In the genomic region with DNA sequence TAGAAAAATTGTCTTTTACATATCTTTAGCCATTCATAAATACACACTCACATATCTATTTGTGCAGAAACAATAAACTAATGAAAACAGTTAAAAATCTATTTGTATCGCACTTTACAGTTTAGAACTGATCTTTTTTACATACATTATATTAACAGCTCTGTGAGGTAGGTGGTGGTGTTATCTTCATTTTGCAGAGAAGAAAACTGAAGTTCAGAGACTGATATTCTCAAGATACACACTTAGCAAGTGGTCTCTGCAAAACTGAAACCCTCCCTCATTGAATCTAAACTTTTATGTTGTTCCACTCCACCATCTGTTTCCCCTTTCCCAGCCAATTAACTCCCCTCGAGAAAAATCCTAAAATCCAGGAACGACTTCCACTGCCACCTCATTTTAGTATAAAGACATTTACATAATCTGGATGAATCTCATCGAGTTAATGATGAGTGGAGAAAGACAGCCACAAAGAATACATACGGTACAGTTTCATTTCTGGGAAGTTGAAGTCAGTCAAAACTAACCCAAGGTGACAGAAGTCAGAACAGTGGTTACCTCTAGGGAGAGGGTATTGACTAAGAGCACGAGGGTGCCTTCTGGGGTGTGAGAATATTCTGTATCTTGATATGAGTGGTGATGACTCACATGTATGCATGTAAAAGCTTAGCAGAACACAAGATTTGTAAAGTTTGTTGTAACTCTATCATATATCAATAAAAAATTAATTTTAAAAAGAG, we compare ENCODE assay signal across 8 cellular contexts.
DNase-seq lines count a peak whose midpoint lies in the region; ATAC-seq, FAIRE-seq and TF ChIP-seq lines count a peak whose summit lies in the region.

No MANE protein-coding gene starts in this region.

- H3K27me3 ChIP-seq in astrocyte (ENCODE audit: insufficient read depth, low read length) (peaks cover 2% of the 10 kb centered on the region), right atrium auricular region (no peaks in the 10 kb centered on the region)

- no peaks in the 10 kb centered on the region for H3K36me3 Mint-ChIP-seq in astrocyte (ENCODE audit: low read depth, unreplicated experiment)

- H2AFZ ChIP-seq in astrocyte (ENCODE audit: low read depth, low read length): no peak overlapping the region

- H3K4me1 ChIP-seq in astrocyte (ENCODE audit: insufficient read depth, low read length): no peaks in the 10 kb centered on the region
- peaks cover 0 to 6% of the 10 kb centered on the region in 2 donors for H3K4me1 ChIP-seq in right atrium auricular region

- FAIRE-seq in astrocyte (lab: Jason Lieb, UNC): no peak

- peaks cover 2% of the 10 kb centered on the region for H3K27me3 Mint-ChIP-seq in astrocyte (ENCODE audit: low read depth, unreplicated experiment)

- TF ChIP-seq CTCF in GM12865 (IDR thresholded peaks at IDR 0.05; ENCODE audit: insufficient read depth, low read depth, low read length, missing control alignments): no peak
- TF ChIP-seq CTCF in astrocyte (IDR thresholded peaks at IDR 0.05; ENCODE audit: insufficient read depth, low read depth, low read length): no peak
- TF ChIP-seq CTCF in right atrium auricular region (IDR thresholded peaks at IDR 0.05): no peak
- no peak for TF ChIP-seq CTCF in coronary artery (IDR thresholded peaks at IDR 0.05)

- peaks cover 3% of the 10 kb centered on the region for H3K9me3 Mint-ChIP-seq in astrocyte (ENCODE audit: unreplicated experiment)

- peak overlapping the region; percentile 5 for H3K27ac Mint-ChIP-seq in astrocyte (ENCODE audit: unreplicated experiment)

- H3K9me3 ChIP-seq in astrocyte (ENCODE audit: insufficient read depth, low read depth, low read length) (no peaks in the 10 kb centered on the region), right atrium auricular region (no peaks in the 10 kb centered on the region)

- no peaks in the 10 kb centered on the region for H4K20me1 ChIP-seq in astrocyte (ENCODE audit: insufficient read depth, low read length)

- H3K79me2 ChIP-seq in astrocyte (ENCODE audit: insufficient read depth, low read length): no peaks in the 10 kb centered on the region

- DNase-seq in GM12865 (ENCODE audit: low read depth) (peak; percentile 84), astrocyte (ENCODE audit: low read depth) (peak; percentile 60), right atrium auricular region (ENCODE audit: low spot score) (no peak), coronary artery (ENCODE audit: low spot score) (no peak), HuH-7 (ENCODE audit: low spot score) (no peak), kidney glomerular epithelial cell (lab: John Stamatoyannopoulos, UW) (no peak)

- H3K36me3 ChIP-seq in astrocyte (ENCODE audit: insufficient read depth, low read length) (no peaks in the 10 kb centered on the region), right atrium auricular region (no peaks in the 10 kb centered on the region)

- no peak overlapping the region for H3K4me3 Mint-ChIP-seq in astrocyte (ENCODE audit: unreplicated experiment)

- H3K9ac ChIP-seq in astrocyte (ENCODE audit: low read length): no peak overlapping the region

- no peak overlapping the region for H3K4me3 ChIP-seq in GM12865 (ENCODE audit: low read depth, low read length)
- no peak overlapping the region for H3K4me3 ChIP-seq in astrocyte (ENCODE audit: insufficient read depth, low read depth, low read length)
- no peak overlapping the region for H3K4me3 ChIP-seq in right atrium auricular region
- H3K4me3 ChIP-seq in coronary artery: no peak overlapping the region

- ATAC-seq in GM19372 (IDR thresholded peaks at IDR 0.05; ENCODE audit: low read depth, unreplicated experiment): peak; percentile 86
- ATAC-seq in HG03095 (IDR thresholded peaks at IDR 0.05; ENCODE audit: unreplicated experiment): peak; percentile 97

- H3K27ac ChIP-seq in astrocyte (ENCODE audit: low read depth, low read length) (no peak overlapping the region), right atrium auricular region (no peak overlapping the region), coronary artery (no peak overlapping the region)

- H3K4me2 ChIP-seq in astrocyte (ENCODE audit: low read length): no peak overlapping the region

- peaks cover 25% of the 10 kb centered on the region for H3K4me1 Mint-ChIP-seq in astrocyte (ENCODE audit: low read depth, unreplicated experiment)

Comparison
In these comparisons a context has a peak if more than half of its experiments do, and no peak if none do; other contexts are left out.
1. DNase-seq: peak in GM12865 (single experiment) and astrocyte (single experiment); none in right atrium auricular region (single experiment), coronary artery (single experiment), HuH-7 (single experiment) and kidney glomerular epithelial cell (single experiment).